Comparison of ENCODE assay signal across 22 cellular contexts in genomic region chr1:177091036-177091435, GRCh38.
"Had no signal": no experiment of that assay in that cellular context is flagged by ENCODE, and none has a peak within 500 bp of the region (broad histone marks: within the 10 kb centered on the region; RNA-seq: fewer than 3 reads in every experiment).

No MANE protein-coding gene starts in this region.

- FAIRE-seq: endothelial cell of umbilical vein, kidney had no signal

- H3K9me3 Mint-ChIP-seq: activated CD4-positive, alpha-beta memory T cell treated with anti-CD3 and anti-CD28 coated beads, Interleukin-2, amount 10 ng/mL, durations not matched to agents 7 days and 5 days; activated T-cell treated with anti-CD3 and anti-CD28 coated beads, Interleukin-2, amount 50 U/mL, for 24 hours; stimulated activated naive B cell treated with anti-CD40 and anti-IgM and Interleukin-4, amounts not matched to agents 10 μg/mL and 1 μg/mL and 100 μg/mL, for 72 hours; T-helper 1 cell treated with Interleukin-12 subunit alpha and Interleukin-12 subunit beta and Interleukin-4 antibody, amounts not matched to agents 30 μg/mL and 1 μg/mL, for 36 hours had no signal

- H3K27ac ChIP-seq: coronary artery, left ventricle myocardium inferior, skin epidermis, transverse colon, vagina, WERI-Rb-1 had no signal

- H3K9me3 ChIP-seq: left ventricle myocardium inferior, mucosa of descending colon, transverse colon, vagina had no signal

- DNase-seq: activated CD4-positive, alpha-beta memory T cell treated with anti-CD3 and anti-CD28 coated beads, Interleukin-2, amount 10 ng/mL, durations not matched to agents 7 days and 5 days; activated CD4-positive, alpha-beta T cell treated with anti-CD3 and anti-CD28 coated beads for 36 hours; activated naive CD4-positive, alpha-beta T cell treated with anti-CD3 and anti-CD28 coated beads, Interleukin-2, amount 50 U/mL, for 16 hours; activated T-cell treated with anti-CD3 and anti-CD28 coated beads, Interleukin-2, amount 50 U/mL, for 24 hours; central memory CD4-positive, alpha-beta T cell; effector CD4-positive, alpha-beta T cell; kidney; left ventricle myocardium inferior; mucosa of descending colon; naive thymus-derived CD8-positive, alpha-beta T cell; retina; stimulated activated CD4-positive, alpha-beta T cell treated with anti-CD3 and anti-CD28 coated beads, Interleukin-15, amount 100 ng/mL, for 24 hours; stimulated activated CD4-positive, alpha-beta T cell treated with anti-CD3 and anti-CD28 coated beads, Interleukin-4, amount 100 ng/mL, for 1 hour; stimulated activated naive B cell treated with anti-CD40 and anti-IgM and Interleukin-4, amounts not matched to agents 10 μg/mL and 1 μg/mL and 100 μg/mL, for 72 hours; transverse colon; WERI-Rb-1 had no signal

- ATAC-seq: activated CD4-positive, alpha-beta T cell treated with anti-CD3 and anti-CD28 coated beads for 36 hours; mucosa of descending colon; naive thymus-derived CD8-positive, alpha-beta T cell; stimulated activated naive B cell treated with anti-CD40 and anti-IgM and Interleukin-4, amounts not matched to agents 10 μg/mL and 1 μg/mL and 100 μg/mL, for 72 hours had no signal

- H3K4me1 ChIP-seq: left ventricle myocardium inferior, transverse colon, vagina had no signal

- H3K27me3 Mint-ChIP-seq: activated CD4-positive, alpha-beta memory T cell treated with anti-CD3 and anti-CD28 coated beads, Interleukin-2, amount 10 ng/mL, durations not matched to agents 7 days and 5 days; activated CD4-positive, alpha-beta T cell treated with anti-CD3 and anti-CD28 coated beads for 36 hours; activated T-cell treated with anti-CD3 and anti-CD28 coated beads, Interleukin-2, amount 50 U/mL, for 24 hours had no signal

- H3K27ac Mint-ChIP-seq: activated CD4-positive, alpha-beta memory T cell treated with anti-CD3 and anti-CD28 coated beads, Interleukin-2, amount 10 ng/mL, durations not matched to agents 7 days and 5 days; activated CD4-positive, alpha-beta T cell treated with anti-CD3 and anti-CD28 coated beads for 36 hours; activated T-cell treated with anti-CD3 and anti-CD28 coated beads, Interleukin-2, amount 50 U/mL, for 24 hours; memory B cell; naive thymus-derived CD8-positive, alpha-beta T cell; stimulated activated naive B cell treated with anti-CD40 and anti-IgM and Interleukin-4, amounts not matched to agents 10 μg/mL and 1 μg/mL and 100 μg/mL, for 72 hours; T-helper 1 cell treated with Interleukin-12 subunit alpha and Interleukin-12 subunit beta and Interleukin-4 antibody, amounts not matched to agents 30 μg/mL and 1 μg/mL, for 36 hours had no signal

- H3K36me3 ChIP-seq: left ventricle myocardium inferior, transverse colon, vagina, WERI-Rb-1 had no signal

- H3K4me3 ChIP-seq: coronary artery, left ventricle myocardium inferior, mucosa of descending colon, skin epidermis, transverse colon, vagina had no signal

- H3K27me3 ChIP-seq: transverse colon, vagina had no signal

- H3K36me3 Mint-ChIP-seq: memory B cell; naive thymus-derived CD8-positive, alpha-beta T cell; stimulated activated naive B cell treated with anti-CD40 and anti-IgM and Interleukin-4, amounts not matched to agents 10 μg/mL and 1 μg/mL and 100 μg/mL, for 72 hours had no signal

- H3K4me3 Mint-ChIP-seq: activated CD4-positive, alpha-beta memory T cell treated with anti-CD3 and anti-CD28 coated beads, Interleukin-2, amount 10 ng/mL, durations not matched to agents 7 days and 5 days; activated CD4-positive, alpha-beta T cell treated with anti-CD3 and anti-CD28 coated beads for 36 hours; activated T-cell treated with anti-CD3 and anti-CD28 coated beads, Interleukin-2, amount 50 U/mL, for 24 hours; memory B cell; naive thymus-derived CD8-positive, alpha-beta T cell; stimulated activated naive B cell treated with anti-CD40 and anti-IgM and Interleukin-4, amounts not matched to agents 10 μg/mL and 1 μg/mL and 100 μg/mL, for 72 hours; T-helper 1 cell treated with Interleukin-12 subunit alpha and Interleukin-12 subunit beta and Interleukin-4 antibody, amounts not matched to agents 30 μg/mL and 1 μg/mL, for 36 hours had no signal

- H3K4me1 Mint-ChIP-seq: activated CD4-positive, alpha-beta memory T cell treated with anti-CD3 and anti-CD28 coated beads, Interleukin-2, amount 10 ng/mL, durations not matched to agents 7 days and 5 days; activated CD4-positive, alpha-beta T cell treated with anti-CD3 and anti-CD28 coated beads for 36 hours; memory B cell; naive thymus-derived CD8-positive, alpha-beta T cell; stimulated activated naive B cell treated with anti-CD40 and anti-IgM and Interleukin-4, amounts not matched to agents 10 μg/mL and 1 μg/mL and 100 μg/mL, for 72 hours had no signal
